In genomic region chr7:20280475-20281351, GRCh38 we compare ENCODE assay signal across 18 cellular contexts. TPM values are rescaled to one million over a fixed set of nuclear protein-coding genes. Genes with fewer than 3 reads are reported as not detected.
A peak's percentile ranks its signal among the peaks of the same experiment; 100 is the strongest.
DNase-seq lines count a peak whose midpoint lies in the region; ATAC-seq and TF ChIP-seq lines count a peak whose summit lies in the region.
"Had no signal": no experiment of that assay in that cellular context is flagged by ENCODE, and none has a peak within 500 bp of the region (broad histone marks: within the 10 kb centered on the region; RNA-seq: fewer than 3 reads in every experiment).

No MANE protein-coding gene starts in this region.

- H4K5ac ChIP-seq in mesendoderm (ENCODE audit: low read length): no peak overlapping the region

- H2AK5ac ChIP-seq in mesendoderm (ENCODE audit: low read length): no peak overlapping the region

- H3K27ac ChIP-seq in mesendoderm (ENCODE audit: low read depth, low read length) (no peak overlapping the region), SJCRH30 (no peak overlapping the region)
- H3K27ac ChIP-seq: HL-60, prostate gland had no signal

- no peak overlapping the region for H3K27ac Mint-ChIP-seq in HFFc6
- no peak overlapping the region for H3K27ac Mint-ChIP-seq in activated T-helper 17 cell treated with anti-CD3 and anti-CD28 coated beads, Interleukin-2, amount 50 U/mL, for 72 hours
- H3K27ac Mint-ChIP-seq: activated naive CD8-positive, alpha-beta T cell; stimulated activated naive CD8-positive, alpha-beta T cell treated with anti-CD3 and anti-CD28 coated beads, Interleukin-15, Interleukin-2, amounts not matched to agents 100 ng/mL and 50 ng/mL, for 24 hours; T-cell had no signal

- no peaks in the 10 kb centered on the region for H3K36me3 ChIP-seq in BJ (ENCODE audit: control insufficient read depth, insufficient read depth, low read length)
- no peaks in the 10 kb centered on the region for H3K36me3 ChIP-seq in mesendoderm (ENCODE audit: control insufficient read depth, insufficient read depth, low read length)
- H3K36me3 ChIP-seq in SJCRH30: no peaks in the 10 kb centered on the region
- H3K36me3 ChIP-seq: prostate gland had no signal

- H4K8ac ChIP-seq in mesendoderm (ENCODE audit: low read depth, low read length): no peak overlapping the region

- no peaks in the 10 kb centered on the region for H3K79me1 ChIP-seq in mesendoderm (ENCODE audit: low read length)

- POLR2A ChIA-PET in BJ (lab: Charles Lee): no interaction called here

- H3K36me3 Mint-ChIP-seq in HFFc6 (ENCODE audit: low read depth): no peaks in the 10 kb centered on the region
- H3K36me3 Mint-ChIP-seq in activated T-helper 17 cell treated with anti-CD3 and anti-CD28 coated beads, Interleukin-2, amount 50 U/mL, for 72 hours (ENCODE audit: low read depth): no peaks in the 10 kb centered on the region
- H3K36me3 Mint-ChIP-seq: activated naive CD8-positive, alpha-beta T cell; T-cell had no signal

- H3K9me3 Mint-ChIP-seq in HFFc6: no peaks in the 10 kb centered on the region
- no peaks in the 10 kb centered on the region for H3K9me3 Mint-ChIP-seq in activated T-helper 17 cell treated with anti-CD3 and anti-CD28 coated beads, Interleukin-2, amount 50 U/mL, for 72 hours
- H3K9me3 Mint-ChIP-seq: stimulated activated naive CD8-positive, alpha-beta T cell treated with anti-CD3 and anti-CD28 coated beads, Interleukin-15, Interleukin-2, amounts not matched to agents 100 ng/mL and 50 ng/mL, for 24 hours; T-cell had no signal

- WGBS in mesendoderm (ENCODE audit: extremely low coverage, insufficient coverage, low lambda C conversion rate): 100% methylated on average over 3 of the region's 8 CpGs

- no peak overlapping the region for H2BK120ac ChIP-seq in mesendoderm (ENCODE audit: low read depth, low read length)

- no peak overlapping the region for H3K23ac ChIP-seq in mesendoderm (ENCODE audit: low read length)

- H3K4me1 ChIP-seq in mesendoderm (ENCODE audit: control insufficient read depth, low read depth, low read length): no peaks in the 10 kb centered on the region
- no peaks in the 10 kb centered on the region for H3K4me1 ChIP-seq in SJCRH30
- H3K4me1 ChIP-seq: prostate gland had no signal

- H3K9ac ChIP-seq in mesendoderm (ENCODE audit: low read length): no peak overlapping the region

- no peak overlapping the region for H3K18ac ChIP-seq in mesendoderm (ENCODE audit: low read length)

- DNase-seq in BJ (ENCODE audit: low read depth) (peak; percentile 52), HFFc6 (peak; percentile 32), foreskin fibroblast (peak; percentile 60 to 84), mesendoderm (no peak), GM19238 (ENCODE audit: insufficient read length, low spot score) (no peak), SJCRH30 (no peak), HK-2 (ENCODE audit: unreplicated experiment) (no peak)
- DNase-seq: effector memory CD4-positive, alpha-beta T cell; midbrain; NCI-H1105 treated with DMSO at 0.1 percent for 48 hours; NK-92 treated with Interleukin-12 subunit alpha and Interleukin-12 subunit beta, amount 100 ng/mL, for 24 hours; stimulated activated CD4-positive, alpha-beta T cell treated with anti-CD3 and anti-CD28 coated beads, Interleukin-4, amount 100 ng/mL, for 1 hour; T-cell had no signal

- H3K4me3 ChIP-seq in BJ (ENCODE audit: low read depth, low read length) (no peak overlapping the region), foreskin fibroblast (ENCODE audit: low read depth in 1 of 2, low read length in 2 of 2) (no peak overlapping the region), mesendoderm (ENCODE audit: low read length) (no peak overlapping the region), SJCRH30 (no peak overlapping the region)
- H3K4me3 ChIP-seq: prostate gland had no signal

- CTCF ChIA-PET in BJ (lab: Yijun Ruan, JAX): no interaction called here

- H2BK15ac ChIP-seq in mesendoderm (replicated peaks; ENCODE audit: low read depth): no peak overlapping the region

- no peak overlapping the region for H3K56ac ChIP-seq in mesendoderm (ENCODE audit: low read length)

- H2BK5ac ChIP-seq in mesendoderm (ENCODE audit: low read length): no peak overlapping the region

- TF ChIP-seq CTCF in BJ (IDR thresholded peaks at IDR 0.05; ENCODE audit: insufficient read depth, low read depth, low read length) (no peak), HFFc6 (IDR thresholded peaks at IDR 0.05) (no peak), foreskin fibroblast (IDR thresholded peaks at IDR 0.05; ENCODE audit: low read depth, low read length) (no peak)

- no peaks in the 10 kb centered on the region for H3K27me3 Mint-ChIP-seq in HFFc6 (ENCODE audit: insufficient read depth)
- peaks cover 3% of the 10 kb centered on the region for H3K27me3 Mint-ChIP-seq in activated T-helper 17 cell treated with anti-CD3 and anti-CD28 coated beads, Interleukin-2, amount 50 U/mL, for 72 hours
- H3K27me3 Mint-ChIP-seq: activated naive CD8-positive, alpha-beta T cell; stimulated activated naive CD8-positive, alpha-beta T cell treated with anti-CD3 and anti-CD28 coated beads, Interleukin-15, Interleukin-2, amounts not matched to agents 100 ng/mL and 50 ng/mL, for 24 hours; T-cell had no signal

- no peaks in the 10 kb centered on the region for H3K79me2 ChIP-seq in mesendoderm (ENCODE audit: control insufficient read depth, insufficient read depth, low read length)

- ATAC-seq in activated T-helper 17 cell treated with anti-CD3 and anti-CD28 coated beads, Interleukin-2, amount 50 U/mL, for 72 hours (replicated peaks): peak; percentile 46
- ATAC-seq: T-cell had no signal

- no peak overlapping the region for H3K4ac ChIP-seq in mesendoderm (ENCODE audit: low read depth, low read length)

- peaks cover 4% of the 10 kb centered on the region; the same call in 1 of the 2 replicates for H3K4me1 Mint-ChIP-seq in HFFc6 (ENCODE audit: low read depth)
- peaks cover 3% of the 10 kb centered on the region for H3K4me1 Mint-ChIP-seq in activated T-helper 17 cell treated with anti-CD3 and anti-CD28 coated beads, Interleukin-2, amount 50 U/mL, for 72 hours
- H3K4me1 Mint-ChIP-seq: T-cell had no signal

- no peaks in the 10 kb centered on the region for H3K27me3 ChIP-seq in BJ (ENCODE audit: control insufficient read depth, insufficient read depth, low read length)
- no peaks in the 10 kb centered on the region for H3K27me3 ChIP-seq in mesendoderm (ENCODE audit: insufficient read depth, low read length, poor library complexity)
- no peaks in the 10 kb centered on the region for H3K27me3 ChIP-seq in SJCRH30

- no peak overlapping the region for H3K4me3 Mint-ChIP-seq in HFFc6
- H3K4me3 Mint-ChIP-seq in activated T-helper 17 cell treated with anti-CD3 and anti-CD28 coated beads, Interleukin-2, amount 50 U/mL, for 72 hours: no peak overlapping the region
- H3K4me3 Mint-ChIP-seq: activated naive CD8-positive, alpha-beta T cell; stimulated activated naive CD8-positive, alpha-beta T cell treated with anti-CD3 and anti-CD28 coated beads, Interleukin-15, Interleukin-2, amounts not matched to agents 100 ng/mL and 50 ng/mL, for 24 hours; T-cell had no signal

- no peaks in the 10 kb centered on the region; the same call in 1 of the 2 replicates for H3K9me3 ChIP-seq in SJCRH30 (replicated peaks)
- H3K9me3 ChIP-seq: prostate gland had no signal

- H3K4me2 ChIP-seq in mesendoderm (ENCODE audit: low read length): no peak overlapping the region

RNA-seq across cellular contexts. Expression of gene ITGB8, which starts 50.0 kb away (rescaled TPM):
- polyA plus RNA-seq in BJ (2011; rRNA removed): 0.58 and 0.64 TPM in 2 replicates
- polyA minus RNA-seq in BJ (2011; rRNA and poly(A)+ RNA removed): 2.5 and 2.8 TPM in 2 replicates
- not detected for total RNA-seq in HFFc6 (2021; fragmentation: NEBNext Ultra II Directional; extraction: Animal tissue kit (Norgen Biotek cat#: 25700))
- under 1 TPM; 0.05 to 0.26 TPM for total RNA-seq in activated T-helper 17 cell treated with anti-CD3 and anti-CD28 coated beads, Interleukin-2, amount 50 U/mL, for 72 hours
- polyA plus RNA-seq in mesendoderm (2013, experiment 1 of 2): 1.1 TPM
- polyA plus RNA-seq in mesendoderm (2013, experiment 2 of 2): 1.0 TPM
- 35.0 and 40.0 TPM in 2 replicates for total RNA-seq in SJCRH30 (2014; rRNA removed; shearing (Covaris generic))

Comparison
In these comparisons a context has a peak if more than half of its experiments do, and no peak if none do; other contexts are left out.
1. DNase-seq: peak in BJ (single experiment), HFFc6 (single experiment) and foreskin fibroblast (2 of 2); none in mesendoderm (single experiment), GM19238 (single experiment), SJCRH30 (0 of 2) and HK-2 (single experiment).
2. RNA of gene ITGB8, which starts 50.0 kb away (total RNA-seq): 35.0 to 40.0 TPM in SJCRH30; 0.05 to 0.26 TPM in activated T-helper 17 cell treated with anti-CD3 and anti-CD28 coated beads, Interleukin-2, amount 50 U/mL, for 72 hours and not detected in HFFc6; every median in the first group is over 10 times any median in the second.